1 cellular context compared by ENCODE assay signal in the genomic region with DNA sequence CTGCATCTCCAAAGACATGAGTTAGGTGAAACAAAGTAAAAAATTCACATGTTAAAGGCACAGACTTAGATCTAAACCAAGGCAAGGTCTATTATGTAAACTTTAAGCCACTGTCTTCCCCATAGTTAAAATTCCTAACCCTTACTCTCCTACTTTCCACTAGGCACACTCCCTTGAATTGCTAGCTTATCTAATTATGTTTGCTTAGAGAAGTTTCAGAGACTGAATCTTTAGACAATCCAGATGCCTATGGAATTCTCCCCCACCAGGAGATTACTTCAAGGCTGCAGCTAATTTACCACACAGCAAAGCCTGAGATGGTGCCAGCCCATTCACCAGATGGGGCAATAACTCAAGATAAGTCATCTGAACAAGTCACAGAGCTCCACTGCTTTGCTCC.
TF ChIP-seq lines count a peak whose summit lies in the region.

No MANE protein-coding gene starts in this region.

TF ChIP-seq in GM23338, 12 proteins besides CTCF, POLR2A, EP300 and RAD21 (continued from another document):
- TF ChIP-seq, protein P1, sequence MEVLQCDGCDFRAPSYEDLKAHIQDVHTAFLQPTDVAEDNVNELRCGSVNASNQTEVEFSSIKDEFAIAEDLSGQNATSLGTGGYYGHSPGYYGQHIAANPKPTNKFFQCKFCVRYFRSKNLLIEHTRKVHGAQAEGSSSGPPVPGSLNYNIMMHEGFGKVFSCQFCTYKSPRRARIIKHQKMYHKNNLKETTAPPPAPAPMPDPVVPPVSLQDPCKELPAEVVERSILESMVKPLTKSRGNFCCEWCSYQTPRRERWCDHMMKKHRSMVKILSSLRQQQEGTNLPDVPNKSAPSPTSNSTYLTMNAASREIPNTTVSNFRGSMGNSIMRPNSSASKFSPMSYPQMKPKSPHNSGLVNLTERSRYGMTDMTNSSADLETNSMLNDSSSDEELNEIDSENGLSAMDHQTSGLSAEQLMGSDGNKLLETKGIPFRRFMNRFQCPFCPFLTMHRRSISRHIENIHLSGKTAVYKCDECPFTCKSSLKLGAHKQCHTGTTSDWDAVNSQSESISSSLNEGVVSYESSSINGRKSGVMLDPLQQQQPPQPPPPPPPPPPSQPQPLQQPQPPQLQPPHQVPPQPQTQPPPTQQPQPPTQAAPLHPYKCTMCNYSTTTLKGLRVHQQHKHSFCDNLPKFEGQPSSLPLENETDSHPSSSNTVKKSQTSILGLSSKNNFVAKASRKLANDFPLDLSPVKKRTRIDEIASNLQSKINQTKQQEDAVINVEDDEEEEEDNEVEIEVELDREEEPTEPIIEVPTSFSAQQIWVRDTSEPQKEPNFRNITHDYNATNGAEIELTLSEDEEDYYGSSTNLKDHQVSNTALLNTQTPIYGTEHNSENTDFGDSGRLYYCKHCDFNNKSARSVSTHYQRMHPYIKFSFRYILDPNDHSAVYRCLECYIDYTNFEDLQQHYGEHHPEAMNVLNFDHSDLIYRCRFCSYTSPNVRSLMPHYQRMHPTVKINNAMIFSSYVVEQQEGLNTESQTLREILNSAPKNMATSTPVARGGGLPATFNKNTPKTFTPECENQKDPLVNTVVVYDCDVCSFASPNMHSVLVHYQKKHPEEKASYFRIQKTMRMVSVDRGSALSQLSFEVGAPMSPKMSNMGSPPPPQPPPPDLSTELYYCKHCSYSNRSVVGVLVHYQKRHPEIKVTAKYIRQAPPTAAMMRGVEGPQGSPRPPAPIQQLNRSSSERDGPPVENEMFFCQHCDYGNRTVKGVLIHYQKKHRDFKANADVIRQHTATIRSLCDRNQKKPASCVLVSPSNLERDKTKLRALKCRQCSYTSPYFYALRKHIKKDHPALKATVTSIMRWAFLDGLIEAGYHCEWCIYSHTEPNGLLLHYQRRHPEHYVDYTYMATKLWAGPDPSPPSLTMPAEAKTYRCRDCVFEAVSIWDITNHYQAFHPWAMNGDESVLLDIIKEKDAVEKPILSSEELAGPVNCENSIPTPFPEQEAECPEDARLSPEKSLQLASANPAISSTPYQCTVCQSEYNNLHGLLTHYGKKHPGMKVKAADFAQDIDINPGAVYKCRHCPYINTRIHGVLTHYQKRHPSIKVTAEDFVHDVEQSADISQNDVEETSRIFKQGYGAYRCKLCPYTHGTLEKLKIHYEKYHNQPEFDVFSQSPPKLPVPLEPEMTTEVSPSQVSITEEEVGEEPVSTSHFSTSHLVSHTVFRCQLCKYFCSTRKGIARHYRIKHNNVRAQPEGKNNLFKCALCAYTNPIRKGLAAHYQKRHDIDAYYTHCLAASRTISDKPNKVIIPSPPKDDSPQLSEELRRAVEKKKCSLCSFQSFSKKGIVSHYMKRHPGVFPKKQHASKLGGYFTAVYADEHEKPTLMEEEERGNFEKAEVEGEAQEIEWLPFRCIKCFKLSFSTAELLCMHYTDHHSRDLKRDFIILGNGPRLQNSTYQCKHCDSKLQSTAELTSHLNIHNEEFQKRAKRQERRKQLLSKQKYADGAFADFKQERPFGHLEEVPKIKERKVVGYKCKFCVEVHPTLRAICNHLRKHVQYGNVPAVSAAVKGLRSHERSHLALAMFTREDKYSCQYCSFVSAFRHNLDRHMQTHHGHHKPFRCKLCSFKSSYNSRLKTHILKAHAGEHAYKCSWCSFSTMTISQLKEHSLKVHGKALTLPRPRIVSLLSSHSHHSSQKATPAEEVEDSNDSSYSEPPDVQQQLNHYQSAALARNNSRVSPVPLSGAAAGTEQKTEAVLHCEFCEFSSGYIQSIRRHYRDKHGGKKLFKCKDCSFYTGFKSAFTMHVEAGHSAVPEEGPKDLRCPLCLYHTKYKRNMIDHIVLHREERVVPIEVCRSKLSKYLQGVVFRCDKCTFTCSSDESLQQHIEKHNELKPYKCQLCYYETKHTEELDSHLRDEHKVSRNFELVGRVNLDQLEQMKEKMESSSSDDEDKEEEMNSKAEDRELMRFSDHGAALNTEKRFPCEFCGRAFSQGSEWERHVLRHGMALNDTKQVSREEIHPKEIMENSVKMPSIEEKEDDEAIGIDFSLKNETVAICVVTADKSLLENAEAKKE (CRISPR knock-in tag; IDR thresholded peaks at IDR 0.05), result 0 out of 2 replicates have a peak, but pooled peaks have one; percentile 34
